24 cellular contexts compared by ENCODE assay signal in genomic region chr6:5557506-5557905, GRCh38.
"Had no signal": no experiment of that assay in that cellular context is flagged by ENCODE, and none has a peak within 500 bp of the region (broad histone marks: within the 10 kb centered on the region; RNA-seq: fewer than 3 reads in every experiment).

No MANE protein-coding gene starts in this region.

- H3K27me3 ChIP-seq: Peyer's patch, SJSA1 had no signal

- H3K9me3 ChIP-seq: Peyer's patch, SJSA1 had no signal

- H3K4me3 ChIP-seq: Peyer's patch, SJSA1 had no signal

- H3K36me3 ChIP-seq: Peyer's patch, SJSA1 had no signal

- FAIRE-seq: astrocyte had no signal

- DNase-seq: activated CD4-positive, alpha-beta memory T cell treated with anti-CD3 and anti-CD28 coated beads for 36 hours; activated CD4-positive, alpha-beta T cell treated with anti-CD3 and anti-CD28 coated beads, Interleukin-2, amount 10 ng/mL, durations not matched to agents 7 days and 5 days; activated CD4-positive, CD25-positive, alpha-beta regulatory T cell; activated CD8-positive, alpha-beta memory T cell treated with anti-CD3 and anti-CD28 coated beads for 24 hours; activated effector memory CD4-positive, alpha-beta T cell treated with anti-CD3 and anti-CD28 coated beads, Interleukin-2, amount 50 U/mL, for 16 hours; activated naive CD4-positive, alpha-beta T cell treated with Interleukin-2 at 50 U/mL for 16 hours; activated naive CD8-positive, alpha-beta T cell treated with anti-CD3 and anti-CD28 coated beads, Interleukin-2, amount 50 U/mL, for 24 hours; activated T-cell treated with anti-CD3 and anti-CD28 coated beads, Interleukin-2, amount 50 U/mL, for 4 hours; amygdala; NCI-H1092; NCI-H1417; NCI-H1694 treated with DMSO at 0.1 percent for 48 hours; NCI-H2029 treated with DMSO at 0.1 percent for 48 hours; NCI-H2227 treated with DMSO at 0.1 percent for 48 hours; NCI-H446 treated with DMSO at 0.1 percent for 48 hours; NCI-H526 treated with DMSO at 0.1 percent for 48 hours; Peyer's patch; Right ventricle myocardium superior had no signal

- H3K4me2 ChIP-seq: KMS-11 had no signal

- H3K4me1 ChIP-seq: Peyer's patch, SJSA1 had no signal

- H3K27ac ChIP-seq: KMS-11, Peyer's patch, RWPE1, SJSA1 had no signal

- H3K9ac ChIP-seq: KMS-11 had no signal

- ATAC-seq: activated naive CD4-positive, alpha-beta T cell treated with anti-CD3 and anti-CD28 coated beads, Interleukin-2, amount 50 U/mL, for 72 hours; activated naive CD8-positive, alpha-beta T cell treated with anti-CD3 and anti-CD28 coated beads, Interleukin-2, amount 50 U/mL, for 24 hours; activated T-cell treated with anti-CD3 and anti-CD28 coated beads, Interleukin-2, amount 50 U/mL, for 4 hours; SK-N-SH treated with all-trans-retinoic acid at 6 μM for 48 hours had no signal
